In the genomic region with DNA sequence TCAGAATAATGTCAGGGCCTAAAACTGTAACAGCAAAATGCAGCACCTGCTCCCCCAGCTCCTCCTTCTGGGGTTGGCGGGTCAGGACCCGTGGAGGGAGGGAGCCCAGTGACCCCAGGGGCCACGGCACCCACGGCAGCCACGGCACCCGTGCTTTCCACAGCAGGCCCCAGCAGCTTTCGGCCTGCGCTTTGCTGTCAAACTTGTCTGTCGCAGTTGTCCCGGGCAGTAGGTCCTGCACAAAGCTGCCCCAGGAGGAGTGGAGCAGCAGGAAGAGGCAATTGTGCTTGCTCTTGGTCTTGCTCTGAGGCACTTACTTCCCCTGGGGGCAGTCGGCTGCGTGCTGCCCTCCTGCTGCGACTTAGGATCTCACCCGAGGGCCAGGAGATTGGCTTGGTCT, we compare ENCODE assay signal across 21 cellular contexts.
DNase-seq lines count a peak whose midpoint lies in the region; ATAC-seq, FAIRE-seq and TF ChIP-seq lines count a peak whose summit lies in the region.
"Had no signal": no experiment of that assay in that cellular context is flagged by ENCODE, and none has a peak within 500 bp of the region (broad histone marks: within the 10 kb centered on the region; RNA-seq: fewer than 3 reads in every experiment).

No MANE protein-coding gene starts in this region.

- DNase-seq in left cardiac atrium (peak; percentile 12), left ventricle myocardium inferior (no peak), Karpas-422 (no peak), K562 (ENCODE audit: extremely low read depth in 1 of 4, low spot score in 3 of 4) (no peak), neuronal stem cell (ENCODE audit: low spot score) (no peak), KG1 (lab: John Stamatoyannopoulos, UW) (no peak), SKM-1 (lab: John Stamatoyannopoulos, UW; ENCODE audit: unreplicated experiment) (no peak), HPDE6-E6E7 (ENCODE audit: extremely low spot score) (no peak)
- DNase-seq: CD4-positive, CD25-positive, alpha-beta regulatory T cell; DMS153; H9; Kasumi-1; MV-4-11; NCI-H1105 treated with DMSO at 0.1 percent for 48 hours; NCI-H2029 treated with DMSO at 0.1 percent for 48 hours; NCI-H526 treated with DMSO at 0.1 percent for 48 hours; T-helper 1 cell had no signal

- no peaks in the 10 kb centered on the region for H3K36me3 ChIP-seq in left ventricle myocardium inferior
- H3K36me3 ChIP-seq in Karpas-422 (ENCODE audit: insufficient read depth, low read length), result no peaks in the 10 kb centered on the region; the same call in 1 of the 2 replicates
- H3K36me3 ChIP-seq in K562 (ENCODE audit: control insufficient read depth, insufficient read depth, low read length), result peaks cover 4% of the 10 kb centered on the region; the same call in 1 of the 3 replicates
- H3K36me3 ChIP-seq in neuronal stem cell (replicated peaks in 1 of 2; ENCODE audit: control insufficient read depth in 2 of 2, insufficient read depth in 2 of 2, low read length in 2 of 2), result no peaks in the 10 kb centered on the region

- WGBS in K562 (ENCODE audit: insufficient coverage, low coverage, missing lambda C conversion rate), result 53% methylated on average over 11 of the region's 14 CpGs
- no CpG with 5 or more reads among the region's 14 CpGs for WGBS in neuronal stem cell (ENCODE audit: extremely low coverage in 2 of 2, insufficient read length in 2 of 2, insufficient replicate concordance in 1 of 2), 2 donors

- ATAC-seq in left cardiac atrium (no peak), K562 (no peak)
- ATAC-seq: GM23338 had no signal

- intact Hi-C loops in left cardiac atrium (cut with DNase I), result no loop called here
- intact Hi-C loops in left ventricle myocardium inferior (cut with micrococcal nuclease), result no loop called here
- intact Hi-C loops in K562 (cut with micrococcal nuclease), result no loop called here

- POLR2A ChIA-PET in K562 (lab: Yijun Ruan, JAX), result interaction anchor here (0.5 kb wide), 1 partner anchor 72 kb away, joined by 3 read pairs; no protein-coding TSS in a partner anchor

- no peak for TF ChIP-seq CTCF in left ventricle myocardium inferior (IDR thresholded peaks at IDR 0.05; ENCODE audit: borderline replicate concordance)
- TF ChIP-seq CTCF in K562 (IDR thresholded peaks at IDR 0.05 in 2 of 3, conservative IDR thresholded peaks at IDR 0.05 in 1 of 3; ENCODE audit: insufficient read depth in 2 of 3, low read depth in 1 of 3, low read length in 3 of 3), result no peak

- no peak overlapping the region for H3K4me3 ChIP-seq in left ventricle myocardium inferior
- H3K4me3 ChIP-seq in Karpas-422 (ENCODE audit: low read length), result peak overlapping the region; percentile 89; the same call in 1 of the 2 replicates
- H3K4me3 ChIP-seq in K562, result no peak overlapping the region
- H3K4me3 ChIP-seq in neuronal stem cell (ENCODE audit: low read length in 2 of 2), result no peak overlapping the region
- H3K4me3 ChIP-seq: GM23338, SJSA1 had no signal

- in situ Hi-C loops in K562 (cut with MboI), result no loop called here

- H2AFZ ChIP-seq in Karpas-422 (ENCODE audit: low read length) (no peak overlapping the region), K562 (ENCODE audit: low read depth, low read length) (no peak overlapping the region), neuronal stem cell (ENCODE audit: low read length) (no peak overlapping the region)
- H2AFZ ChIP-seq: GM23338 had no signal

- TF ChIP-seq RAD21 in K562 (CRISPR knock-in tag; conservative IDR thresholded peaks at IDR 0.05 in 1 of 2, IDR thresholded peaks at IDR 0.05 in 1 of 2), result no peak

- H3K9me3 ChIP-seq in left ventricle myocardium inferior (replicated peaks), result no peaks in the 10 kb centered on the region
- H3K9me3 ChIP-seq in Karpas-422 (ENCODE audit: low read length), result no peaks in the 10 kb centered on the region
- H3K9me3 ChIP-seq in K562 (replicated peaks; ENCODE audit: control insufficient read depth, insufficient read depth, low read depth, low read length), result no peaks in the 10 kb centered on the region; the same call in 1 of the 2 replicates
- no peaks in the 10 kb centered on the region for H3K9me3 ChIP-seq in neuronal stem cell (replicated peaks in 1 of 2; ENCODE audit: control insufficient read depth in 2 of 2, insufficient read depth in 1 of 2, low read depth in 1 of 2, low read length in 2 of 2)
- H3K9me3 ChIP-seq: SJSA1 had no signal

- TF ChIP-seq EP300 in K562 (IDR thresholded peaks at IDR 0.05; ENCODE audit: low read length), result no peak

- H2BK12ac ChIP-seq in neuronal stem cell (ENCODE audit: low read length), result no peak overlapping the region

- H3K27ac ChIP-seq in left ventricle myocardium inferior (replicated peaks) (no peak overlapping the region), Karpas-422 (ENCODE audit: low read length) (no peak overlapping the region), K562 (ENCODE audit: extremely low read depth, low read depth, low read length) (no peak overlapping the region), neuronal stem cell (replicated peaks; ENCODE audit: low read length) (no peak overlapping the region)
- H3K27ac ChIP-seq: SJSA1 had no signal

- peaks cover 53% of the 10 kb centered on the region for H3K79me2 ChIP-seq in Karpas-422 (ENCODE audit: low read length)
- peaks cover 51% of the 10 kb centered on the region for H3K79me2 ChIP-seq in K562 (ENCODE audit: control insufficient read depth, insufficient read depth, low read length)

- H3K4me1 ChIP-seq in left ventricle myocardium inferior, result peaks cover 33% of the 10 kb centered on the region
- H3K4me1 ChIP-seq in Karpas-422 (ENCODE audit: low read length), result peaks cover 10% of the 10 kb centered on the region
- H3K4me1 ChIP-seq in K562 (replicated peaks in 1 of 2; ENCODE audit: control insufficient read depth in 2 of 2, insufficient read depth in 2 of 2, low read length in 2 of 2), result peaks cover 5 to 44% of the 10 kb centered on the region in 2 experiments; a peak in 3 of 5 replicates
- H3K4me1 ChIP-seq in neuronal stem cell (ENCODE audit: control insufficient read depth in 2 of 2, insufficient read depth in 1 of 2, low read depth in 1 of 2, low read length in 2 of 2), result peaks cover 9 to 17% of the 10 kb centered on the region in 2 donors

- no peak overlapping the region for H3K23ac ChIP-seq in neuronal stem cell (ENCODE audit: low read depth, low read length, poor library complexity)

- no peak overlapping the region for H4K91ac ChIP-seq in neuronal stem cell (ENCODE audit: low read depth, low read length, poor library complexity)

- no peak overlapping the region for H3K4ac ChIP-seq in neuronal stem cell (ENCODE audit: low read length)

- no peaks in the 10 kb centered on the region for H3K9me1 ChIP-seq in K562 (ENCODE audit: control insufficient read depth, insufficient read depth, low read length)

- H3K4me2 ChIP-seq in Karpas-422 (ENCODE audit: low read depth, low read length, poor library complexity, severe bottlenecking) (peak overlapping the region; percentile 78), K562 (ENCODE audit: insufficient read depth, low read length) (no peak overlapping the region; the same call in 1 of the 2 replicates), neuronal stem cell (ENCODE audit: insufficient read depth, low read length, poor library complexity, severe bottlenecking) (no peak overlapping the region)
- H3K4me2 ChIP-seq: GM23338 had no signal

- H3K27me3 ChIP-seq in left ventricle myocardium inferior (ENCODE audit: low read depth) (no peaks in the 10 kb centered on the region), Karpas-422 (ENCODE audit: low read length) (no peaks in the 10 kb centered on the region), K562 (ENCODE audit: control insufficient read depth in 2 of 2, insufficient read depth in 2 of 2, low read length in 2 of 2) (no peaks in the 10 kb centered on the region), neuronal stem cell (ENCODE audit: control insufficient read depth in 3 of 3, insufficient read depth in 3 of 3, low read depth in 1 of 3, low read length in 3 of 3) (peaks cover 0 to 8% (median 0%) of the 10 kb centered on the region in 3 experiments)
- H3K27me3 ChIP-seq: SJSA1 had no signal

- H4K8ac ChIP-seq in neuronal stem cell (ENCODE audit: low read depth, low read length), result no peak overlapping the region

- H3K79me1 ChIP-seq in neuronal stem cell (ENCODE audit: low read depth, low read length), result peaks cover 2% of the 10 kb centered on the region

- no peaks in the 10 kb centered on the region for H3K9me2 ChIP-seq in Karpas-422 (replicated peaks; ENCODE audit: insufficient read depth, low read length)

- peak overlapping the region; percentile 58 for H3K18ac ChIP-seq in neuronal stem cell (ENCODE audit: low read length)

- H2BK15ac ChIP-seq in neuronal stem cell (ENCODE audit: low read length), result peak overlapping the region; percentile 65

- CTCF ChIA-PET in K562 (lab: Yijun Ruan, JAX; ENCODE audit: low intra/inter-chr PET ratio), result no interaction called here

- no TSS peak for BruUV-seq in K562 (replicated peaks; lab: Mats Ljungman, UMichigan)

- H2BK120ac ChIP-seq in neuronal stem cell (ENCODE audit: low read depth, low read length), result no peak overlapping the region

- H2AK5ac ChIP-seq in neuronal stem cell (ENCODE audit: low read depth, low read length), result peak overlapping the region; percentile 70

- FAIRE-seq in K562 (lab: Jason Lieb, UNC), result no peak
- FAIRE-seq: GM18507, RCC 7860 had no signal

- peak overlapping the region; percentile 90; the same call in 1 of the 2 replicates for H3K9ac ChIP-seq in Karpas-422 (ENCODE audit: low read length)
- H3K9ac ChIP-seq in K562 (ENCODE audit: insufficient read depth in 1 of 2, low read depth in 2 of 2, low read length in 2 of 2), result peak overlapping the region in 1 of 2 experiments; percentile 68; a peak in 1 of 4 replicates
- no peak overlapping the region for H3K9ac ChIP-seq in neuronal stem cell (ENCODE audit: low read depth, low read length, poor library complexity)

- peak overlapping the region; percentile 17 for H2BK5ac ChIP-seq in neuronal stem cell (ENCODE audit: low read length)

- no peak overlapping the region for H3K14ac ChIP-seq in neuronal stem cell (ENCODE audit: low read length)

- H4K20me1 ChIP-seq in Karpas-422 (ENCODE audit: insufficient read depth, low read depth, low read length), result peaks cover 24% of the 10 kb centered on the region; the same call in 1 of the 2 replicates
- peaks cover 3% of the 10 kb centered on the region for H4K20me1 ChIP-seq in K562 (replicated peaks; ENCODE audit: control insufficient read depth, insufficient read depth, low read length)

- no peak for TF ChIP-seq POLR2A in K562 (conservative IDR thresholded peaks at IDR 0.05)

TF ChIP-seq in K562, 482 proteins besides CTCF, POLR2A, EP300 and RAD21 (continues in another document):
- TF ChIP-seq GABPA (tag; conservative IDR thresholded peaks at IDR 0.05; ENCODE audit: low read depth), result no peak
- TF ChIP-seq RCOR1 (IDR thresholded peaks at IDR 0.05; ENCODE audit: borderline replicate concordance in 1 of 2, low read depth in 2 of 2, low read length in 2 of 2), result no peak
